21 cellular contexts compared by ENCODE assay signal in the genomic region with DNA sequence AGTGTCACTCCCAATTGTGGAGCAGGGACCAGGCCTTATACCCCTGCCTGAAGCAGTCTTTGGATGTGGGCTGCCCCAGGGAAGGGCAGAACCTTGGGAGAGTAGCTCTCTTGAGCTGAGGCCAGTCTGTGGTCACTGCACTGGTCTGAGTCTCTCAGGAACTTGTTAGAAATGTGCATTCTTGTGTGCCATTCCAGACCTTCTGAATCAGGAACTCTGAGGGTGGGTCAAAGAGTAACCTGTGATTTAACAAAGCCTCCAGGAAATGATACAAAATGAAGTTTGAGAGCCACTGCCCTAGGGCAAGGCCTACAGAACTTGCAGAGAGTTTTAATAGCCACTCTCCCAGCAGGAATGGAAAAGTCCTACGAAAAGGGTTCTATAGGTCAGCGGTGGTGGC.
A peak's percentile ranks its signal among the peaks of the same experiment; 100 is the strongest.
DNase-seq lines count a peak whose midpoint lies in the region; ATAC-seq, FAIRE-seq and TF ChIP-seq lines count a peak whose summit lies in the region.
"Had no signal": no experiment of that assay in that cellular context is flagged by ENCODE, and none has a peak within 500 bp of the region (broad histone marks: within the 10 kb centered on the region; RNA-seq: fewer than 3 reads in every experiment).

No MANE protein-coding gene starts in this region.

- no peak overlapping the region for H3K4me3 Mint-ChIP-seq in CD4-positive, alpha-beta T cell
- H3K4me3 Mint-ChIP-seq: CD8-positive, alpha-beta memory T cell had no signal

- DNase-seq in RCC 7860 (ENCODE audit: low spot score) (peak; percentile 83), glomerular visceral epithelial cell (ENCODE audit: extremely low spot score) (peak; percentile 75), renal cortical epithelial cell (ENCODE audit: low read depth) (peak; percentile 96), CD1c-positive myeloid dendritic cell (ENCODE audit: extremely low spot score) (no peak), NCI-H187 treated with DMSO at 0.1 percent for 48 hours (lab: John Stamatoyannopoulos, UW) (no peak), SKM-1 (lab: John Stamatoyannopoulos, UW; ENCODE audit: unreplicated experiment) (no peak)
- no peak for DNase-seq in CD4-positive, alpha-beta T cell
- DNase-seq: BE2C; CD8-positive, alpha-beta memory T cell; KG1; MM.1S; NCI-H1105; NCI-H187; NCI-H2171 treated with DMSO at 0.1 percent for 48 hours; NCI-H510A treated with DMSO at 0.1 percent for 48 hours; RPMI8226; SJCRH30; SW 1271 had no signal

- no peak for TF ChIP-seq CTCF in CD4-positive, alpha-beta T cell (IDR thresholded peaks at IDR 0.05)

- H3K36me3 Mint-ChIP-seq in CD4-positive, alpha-beta T cell (ENCODE audit: low read depth), result no peaks in the 10 kb centered on the region
- H3K36me3 Mint-ChIP-seq: CD8-positive, alpha-beta memory T cell had no signal

- ATAC-seq in CD4-positive, alpha-beta T cell (ENCODE audit: poor library complexity), result no peak

- no peak overlapping the region for H3K27ac ChIP-seq in CD4-positive, alpha-beta T cell (ENCODE audit: low read depth, low read length)
- H3K27ac ChIP-seq: HL-60, SJCRH30 had no signal

- peak; percentile 99 for FAIRE-seq in G401.6 (lab: Jason Lieb, UNC)
- FAIRE-seq in RCC 7860 (lab: Jason Lieb, UNC), result peak; percentile 93
- FAIRE-seq: GM18507 had no signal

- intact Hi-C loops in CD4-positive, alpha-beta T cell (cut with DNase I, micrococcal nuclease), result no loop called here

- no peaks in the 10 kb centered on the region for H3K9me3 ChIP-seq in CD4-positive, alpha-beta T cell (ENCODE audit: control insufficient read depth, low read length)
- H3K9me3 ChIP-seq: BE2C, SJCRH30 had no signal

- H3K27me3 Mint-ChIP-seq in CD4-positive, alpha-beta T cell, result no peaks in the 10 kb centered on the region
- H3K27me3 Mint-ChIP-seq: CD8-positive, alpha-beta memory T cell had no signal

- POLR2A ChIA-PET in CD4-positive, alpha-beta T cell (lab: Charles Lee), result no interaction called here

- no peak overlapping the region for H3K27ac Mint-ChIP-seq in CD4-positive, alpha-beta T cell
- H3K27ac Mint-ChIP-seq: CD8-positive, alpha-beta memory T cell had no signal

- H3K4me1 Mint-ChIP-seq in CD4-positive, alpha-beta T cell (ENCODE audit: low read depth), result no peaks in the 10 kb centered on the region
- H3K4me1 Mint-ChIP-seq: CD8-positive, alpha-beta memory T cell had no signal

- no peaks in the 10 kb centered on the region for H3K27me3 ChIP-seq in CD4-positive, alpha-beta T cell (ENCODE audit: control insufficient read depth, insufficient read depth, low read length)
- H3K27me3 ChIP-seq: BE2C, SJCRH30 had no signal

- CTCF ChIA-PET in CD4-positive, alpha-beta T cell (lab: Charles Lee), result no interaction called here

- no peaks in the 10 kb centered on the region for H3K9me3 Mint-ChIP-seq in CD4-positive, alpha-beta T cell
- H3K9me3 Mint-ChIP-seq: CD8-positive, alpha-beta memory T cell had no signal

Comparison
In these comparisons a context has a peak if more than half of its experiments do, and no peak if none do; other contexts are left out.
1. DNase-seq: peak in RCC 7860 (single experiment), glomerular visceral epithelial cell (single experiment) and renal cortical epithelial cell (single experiment); none in CD1c-positive myeloid dendritic cell (single experiment), NCI-H187 treated with DMSO at 0.1 percent for 48 hours (single experiment), CD4-positive, alpha-beta T cell (0 of 10) and SKM-1 (single experiment).